ENCODE assay signal across 1 cellular context in genomic region chr2:238425979-238426567, GRCh38.
A peak's percentile ranks its signal among the peaks of the same experiment; 100 is the strongest.
TF ChIP-seq lines count a peak whose summit lies in the region.

No MANE protein-coding gene starts in this region.

TF ChIP-seq in K562, 482 proteins besides CTCF, POLR2A, EP300 and RAD21 (continued from another document):
- TF ChIP-seq, protein P1, sequence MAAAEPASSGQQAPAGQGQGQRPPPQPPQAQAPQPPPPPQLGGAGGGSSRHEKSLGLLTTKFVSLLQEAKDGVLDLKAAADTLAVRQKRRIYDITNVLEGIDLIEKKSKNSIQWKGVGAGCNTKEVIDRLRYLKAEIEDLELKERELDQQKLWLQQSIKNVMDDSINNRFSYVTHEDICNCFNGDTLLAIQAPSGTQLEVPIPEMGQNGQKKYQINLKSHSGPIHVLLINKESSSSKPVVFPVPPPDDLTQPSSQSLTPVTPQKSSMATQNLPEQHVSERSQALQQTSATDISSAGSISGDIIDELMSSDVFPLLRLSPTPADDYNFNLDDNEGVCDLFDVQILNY (CRISPR knock-in tag; IDR thresholded peaks at IDR 0.05) = no peak
- TF ChIP-seq ETS2 (tag; IDR thresholded peaks at IDR 0.05; ENCODE audit: borderline replicate concordance, poor library complexity, severe bottlenecking) (no peak), SMARCE1 (IDR thresholded peaks at IDR 0.05) (no peak), ZBTB17 (CRISPR knock-in tag; IDR thresholded peaks at IDR 0.05) (no peak), ZNF280B (CRISPR knock-in tag; IDR thresholded peaks at IDR 0.05) (no peak), PCBP2 (IDR thresholded peaks at IDR 0.05; ENCODE audit: low read depth, low read length, poor library complexity, severe bottlenecking) (no peak), POLR2G (IDR thresholded peaks at IDR 0.05; ENCODE audit: low read depth, low read length) (no peak), ZNF224 (CRISPR knock-in tag; IDR thresholded peaks at IDR 0.05) (no peak), BDP1 (IDR thresholded peaks at IDR 0.05; ENCODE audit: insufficient read depth, insufficient read length) (no peak), FOXP1 (CRISPR knock-in tag; IDR thresholded peaks at IDR 0.05) (no peak), ZNF668 (CRISPR knock-in tag; IDR thresholded peaks at IDR 0.05) (no peak), NR1H2 (CRISPR knock-in tag; IDR thresholded peaks at IDR 0.05) (no peak), TOE1 (IDR thresholded peaks at IDR 0.05; ENCODE audit: borderline replicate concordance) (no peak), TOE1 (CRISPR knock-in tag; IDR thresholded peaks at IDR 0.05; ENCODE audit: borderline replicate concordance, low read depth) (no peak), HDAC3 (IDR thresholded peaks at IDR 0.05; ENCODE audit: borderline replicate concordance, partially characterized antibody) (no peak), CEBPG (CRISPR knock-in tag; IDR thresholded peaks at IDR 0.05) (no peak), CEBPG (tag; conservative IDR thresholded peaks at IDR 0.05 in 1 of 2, IDR thresholded peaks at IDR 0.05 in 1 of 2) (no peak), SAP30 (IDR thresholded peaks at IDR 0.05; ENCODE audit: borderline replicate concordance, insufficient read depth, low read depth, low read length, poor library complexity, severe bottlenecking) (no peak), ZNF766 (CRISPR knock-in tag; conservative IDR thresholded peaks at IDR 0.05) (no peak), CSDE1 (IDR thresholded peaks at IDR 0.05) (no peak), EGR1 (conservative IDR thresholded peaks at IDR 0.05) (peak; percentile 70), ZBTB8A (IDR thresholded peaks at IDR 0.05; ENCODE audit: partially characterized antibody) (no peak), SMAD4 (CRISPR knock-in tag; conservative IDR thresholded peaks at IDR 0.05) (no peak), ZFPM2 (CRISPR knock-in tag; IDR thresholded peaks at IDR 0.05) (no peak), KDM5B (IDR thresholded peaks at IDR 0.05; ENCODE audit: insufficient replicate concordance, low read depth, low read length) (peak; percentile 20), MCM2 (IDR thresholded peaks at IDR 0.05; ENCODE audit: low read depth) (no peak), RBM17 (IDR thresholded peaks at IDR 0.05; ENCODE audit: borderline replicate concordance, low read depth, low read length) (no peak), ESRRB (CRISPR knock-in tag; IDR thresholded peaks at IDR 0.05; ENCODE audit: borderline replicate concordance) (no peak), ZBTB7A (IDR thresholded peaks at IDR 0.05; ENCODE audit: borderline replicate concordance, control insufficient read depth, low read depth, low read length) (peak; percentile 61; the same call in 1 of the 2 replicates), ZNF584 (CRISPR knock-in tag; IDR thresholded peaks at IDR 0.05; ENCODE audit: low read depth) (no peak), FOXJ3 (CRISPR knock-in tag; IDR thresholded peaks at IDR 0.05) (no peak), PHTF2 (CRISPR knock-in tag; IDR thresholded peaks at IDR 0.05) (no peak), MAFG (tag; conservative IDR thresholded peaks at IDR 0.05) (no peak), CREM (IDR thresholded peaks at IDR 0.05; ENCODE audit: low read depth) (peak; percentile 1; the same call in 1 of the 2 replicates), PKNOX1 (IDR thresholded peaks at IDR 0.05) (0 out of 2 replicates have a peak, but pooled peaks have one; percentile 10), ZNF586 (CRISPR knock-in tag; conservative IDR thresholded peaks at IDR 0.05) (no peak), ZNF57 (CRISPR knock-in tag; IDR thresholded peaks at IDR 0.05) (no peak), LCOR (CRISPR knock-in tag; IDR thresholded peaks at IDR 0.05) (no peak), ZNF174 (CRISPR knock-in tag; IDR thresholded peaks at IDR 0.05) (no peak), ZSCAN32 (CRISPR knock-in tag; IDR thresholded peaks at IDR 0.05) (no peak), IRF2 (CRISPR knock-in tag; IDR thresholded peaks at IDR 0.05) (no peak), DACH1 (IDR thresholded peaks at IDR 0.05; ENCODE audit: partially characterized antibody) (no peak)
- TF ChIP-seq, protein P2, sequence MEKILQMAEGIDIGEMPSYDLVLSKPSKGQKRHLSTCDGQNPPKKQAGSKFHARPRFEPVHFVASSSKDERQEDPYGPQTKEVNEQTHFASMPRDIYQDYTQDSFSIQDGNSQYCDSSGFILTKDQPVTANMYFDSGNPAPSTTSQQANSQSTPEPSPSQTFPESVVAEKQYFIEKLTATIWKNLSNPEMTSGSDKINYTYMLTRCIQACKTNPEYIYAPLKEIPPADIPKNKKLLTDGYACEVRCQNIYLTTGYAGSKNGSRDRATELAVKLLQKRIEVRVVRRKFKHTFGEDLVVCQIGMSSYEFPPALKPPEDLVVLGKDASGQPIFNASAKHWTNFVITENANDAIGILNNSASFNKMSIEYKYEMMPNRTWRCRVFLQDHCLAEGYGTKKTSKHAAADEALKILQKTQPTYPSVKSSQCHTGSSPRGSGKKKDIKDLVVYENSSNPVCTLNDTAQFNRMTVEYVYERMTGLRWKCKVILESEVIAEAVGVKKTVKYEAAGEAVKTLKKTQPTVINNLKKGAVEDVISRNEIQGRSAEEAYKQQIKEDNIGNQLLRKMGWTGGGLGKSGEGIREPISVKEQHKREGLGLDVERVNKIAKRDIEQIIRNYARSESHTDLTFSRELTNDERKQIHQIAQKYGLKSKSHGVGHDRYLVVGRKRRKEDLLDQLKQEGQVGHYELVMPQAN (IDR thresholded peaks at IDR 0.05; ENCODE audit: borderline replicate concordance) = 0 out of 2 replicates have a peak, but pooled peaks have one; percentile 9
- TF ChIP-seq, protein P3, sequence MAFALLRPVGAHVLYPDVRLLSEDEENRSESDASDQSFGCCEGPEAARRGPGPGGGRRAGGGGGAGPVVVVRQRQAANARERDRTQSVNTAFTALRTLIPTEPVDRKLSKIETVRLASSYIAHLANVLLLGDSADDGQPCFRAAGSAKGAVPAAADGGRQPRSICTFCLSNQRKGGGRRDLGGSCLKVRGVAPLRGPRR (CRISPR knock-in tag; IDR thresholded peaks at IDR 0.05) = no peak
- TF ChIP-seq, protein P4, sequence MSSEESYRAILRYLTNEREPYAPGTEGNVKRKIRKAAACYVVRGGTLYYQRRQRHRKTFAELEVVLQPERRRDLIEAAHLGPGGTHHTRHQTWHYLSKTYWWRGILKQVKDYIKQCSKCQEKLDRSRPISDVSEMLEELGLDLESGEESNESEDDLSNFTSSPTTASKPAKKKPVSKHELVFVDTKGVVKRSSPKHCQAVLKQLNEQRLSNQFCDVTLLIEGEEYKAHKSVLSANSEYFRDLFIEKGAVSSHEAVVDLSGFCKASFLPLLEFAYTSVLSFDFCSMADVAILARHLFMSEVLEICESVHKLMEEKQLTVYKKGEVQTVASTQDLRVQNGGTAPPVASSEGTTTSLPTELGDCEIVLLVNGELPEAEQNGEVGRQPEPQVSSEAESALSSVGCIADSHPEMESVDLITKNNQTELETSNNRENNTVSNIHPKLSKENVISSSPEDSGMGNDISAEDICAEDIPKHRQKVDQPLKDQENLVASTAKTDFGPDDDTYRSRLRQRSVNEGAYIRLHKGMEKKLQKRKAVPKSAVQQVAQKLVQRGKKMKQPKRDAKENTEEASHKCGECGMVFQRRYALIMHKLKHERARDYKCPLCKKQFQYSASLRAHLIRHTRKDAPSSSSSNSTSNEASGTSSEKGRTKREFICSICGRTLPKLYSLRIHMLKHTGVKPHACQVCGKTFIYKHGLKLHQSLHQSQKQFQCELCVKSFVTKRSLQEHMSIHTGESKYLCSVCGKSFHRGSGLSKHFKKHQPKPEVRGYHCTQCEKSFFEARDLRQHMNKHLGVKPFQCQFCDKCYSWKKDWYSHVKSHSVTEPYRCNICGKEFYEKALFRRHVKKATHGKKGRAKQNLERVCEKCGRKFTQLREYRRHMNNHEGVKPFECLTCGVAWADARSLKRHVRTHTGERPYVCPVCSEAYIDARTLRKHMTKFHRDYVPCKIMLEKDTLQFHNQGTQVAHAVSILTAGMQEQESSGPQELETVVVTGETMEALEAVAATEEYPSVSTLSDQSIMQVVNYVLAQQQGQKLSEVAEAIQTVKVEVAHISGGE (CRISPR knock-in tag; IDR thresholded peaks at IDR 0.05) = no peak
- TF ChIP-seq, protein P5, sequence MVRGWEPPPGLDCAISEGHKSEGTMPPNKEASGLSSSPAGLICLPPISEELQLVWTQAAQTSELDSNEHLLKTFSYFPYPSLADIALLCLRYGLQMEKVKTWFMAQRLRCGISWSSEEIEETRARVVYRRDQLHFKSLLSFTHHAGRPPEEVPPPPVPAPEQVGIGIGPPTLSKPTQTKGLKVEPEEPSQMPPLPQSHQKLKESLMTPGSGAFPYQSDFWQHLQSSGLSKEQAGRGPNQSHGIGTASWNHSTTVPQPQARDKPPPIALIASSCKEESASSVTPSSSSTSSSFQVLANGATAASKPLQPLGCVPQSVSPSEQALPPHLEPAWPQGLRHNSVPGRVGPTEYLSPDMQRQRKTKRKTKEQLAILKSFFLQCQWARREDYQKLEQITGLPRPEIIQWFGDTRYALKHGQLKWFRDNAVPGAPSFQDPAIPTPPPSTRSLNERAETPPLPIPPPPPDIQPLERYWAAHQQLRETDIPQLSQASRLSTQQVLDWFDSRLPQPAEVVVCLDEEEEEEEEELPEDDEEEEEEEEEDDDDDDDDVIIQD (CRISPR knock-in tag; IDR thresholded peaks at IDR 0.05) = no peak
- TF ChIP-seq, protein P6, sequence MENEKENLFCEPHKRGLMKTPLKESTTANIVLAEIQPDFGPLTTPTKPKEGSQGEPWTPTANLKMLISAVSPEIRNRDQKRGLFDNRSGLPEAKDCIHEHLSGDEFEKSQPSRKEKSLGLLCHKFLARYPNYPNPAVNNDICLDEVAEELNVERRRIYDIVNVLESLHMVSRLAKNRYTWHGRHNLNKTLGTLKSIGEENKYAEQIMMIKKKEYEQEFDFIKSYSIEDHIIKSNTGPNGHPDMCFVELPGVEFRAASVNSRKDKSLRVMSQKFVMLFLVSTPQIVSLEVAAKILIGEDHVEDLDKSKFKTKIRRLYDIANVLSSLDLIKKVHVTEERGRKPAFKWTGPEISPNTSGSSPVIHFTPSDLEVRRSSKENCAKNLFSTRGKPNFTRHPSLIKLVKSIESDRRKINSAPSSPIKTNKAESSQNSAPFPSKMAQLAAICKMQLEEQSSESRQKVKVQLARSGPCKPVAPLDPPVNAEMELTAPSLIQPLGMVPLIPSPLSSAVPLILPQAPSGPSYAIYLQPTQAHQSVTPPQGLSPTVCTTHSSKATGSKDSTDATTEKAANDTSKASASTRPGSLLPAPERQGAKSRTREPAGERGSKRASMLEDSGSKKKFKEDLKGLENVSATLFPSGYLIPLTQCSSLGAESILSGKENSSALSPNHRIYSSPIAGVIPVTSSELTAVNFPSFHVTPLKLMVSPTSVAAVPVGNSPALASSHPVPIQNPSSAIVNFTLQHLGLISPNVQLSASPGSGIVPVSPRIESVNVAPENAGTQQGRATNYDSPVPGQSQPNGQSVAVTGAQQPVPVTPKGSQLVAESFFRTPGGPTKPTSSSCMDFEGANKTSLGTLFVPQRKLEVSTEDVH (IDR thresholded peaks at IDR 0.05; ENCODE audit: low read depth, partially characterized antibody) = no peak
